ENCODE assay signal across 8 cellular contexts in the genomic region with DNA sequence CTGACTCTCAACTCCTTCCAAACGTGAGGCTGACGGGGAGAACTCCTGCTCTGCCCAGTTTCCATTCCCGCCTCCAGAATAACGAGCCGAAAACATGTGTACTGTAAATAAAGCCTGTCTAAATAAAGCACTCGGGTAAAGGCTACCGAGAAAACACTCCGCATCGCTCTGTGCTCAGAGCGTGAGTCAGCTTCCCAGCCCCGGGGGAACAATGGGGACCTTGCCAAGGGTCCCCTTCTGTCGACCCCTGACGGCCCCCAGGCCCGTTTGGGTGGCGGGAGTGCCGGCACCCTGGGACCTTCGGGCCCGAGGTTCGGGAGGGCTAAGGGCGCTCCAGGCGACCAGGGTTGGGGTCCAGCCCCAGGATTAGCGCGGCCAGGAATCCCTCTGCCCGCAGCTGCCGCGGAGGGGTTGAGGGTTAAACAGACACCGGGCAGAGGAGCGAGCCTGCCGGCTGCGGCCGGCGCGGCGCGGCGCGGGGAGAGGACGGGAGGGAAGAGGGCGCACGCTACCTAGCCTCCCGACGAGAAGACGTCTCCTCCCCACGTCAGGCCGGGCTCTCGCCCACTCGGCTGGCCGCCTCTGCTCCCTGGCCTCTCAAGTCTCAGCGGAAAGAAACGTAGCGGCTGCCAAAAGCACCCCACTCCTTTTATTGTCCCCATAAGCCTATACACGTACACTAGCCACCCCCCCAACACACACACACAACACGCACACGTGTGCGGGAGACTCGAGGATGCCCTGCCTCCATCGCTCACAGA.
DNase-seq lines count a peak whose midpoint lies in the region; ATAC-seq lines count a peak whose summit lies in the region.

No MANE protein-coding gene starts in this region.

- H3K36me3 ChIP-seq in ES-I3 (ENCODE audit: insufficient read depth, low read length) (no peaks in the 10 kb centered on the region), skeletal muscle tissue (ENCODE audit: control insufficient read depth in 3 of 3, insufficient read depth in 3 of 3, low read length in 3 of 3) (no peaks in the 10 kb centered on the region)

- H3K27ac ChIP-seq in right cardiac atrium (ENCODE audit: low read length), result peak overlapping the region; percentile 96
- peak overlapping the region; percentile 97 for H3K27ac ChIP-seq in skeletal muscle tissue (ENCODE audit: low read depth, low read length)

- H3K4me1 ChIP-seq in ES-I3 (ENCODE audit: insufficient read depth, low read length) (0 out of 2 replicates have a peak, but pooled peaks cover 5% of the 10 kb centered on the region), right cardiac atrium (ENCODE audit: control insufficient read depth, insufficient read depth, low read length) (peaks cover 8% of the 10 kb centered on the region), skeletal muscle tissue (ENCODE audit: control insufficient read depth in 3 of 3, insufficient read depth in 3 of 3, low read length in 3 of 3) (peaks cover 16 to 35% (median 28%) of the 10 kb centered on the region in 3 donors)

- H3K27me3 ChIP-seq in right cardiac atrium (ENCODE audit: control insufficient read depth, insufficient read depth), result no peaks in the 10 kb centered on the region
- H3K27me3 ChIP-seq in skeletal muscle tissue (ENCODE audit: control insufficient read depth in 3 of 3, insufficient read depth in 3 of 3, low read length in 3 of 3), result peaks cover 0 to 29% (median 0%) of the 10 kb centered on the region in 3 donors

- peak overlapping the region; percentile 44; the same call in 1 of the 2 replicates for H3K9ac ChIP-seq in ES-I3 (ENCODE audit: low read depth, low read length)
- peak overlapping the region; percentile 57 to 83 (median 81) for H3K9ac ChIP-seq in skeletal muscle tissue (ENCODE audit: low read depth in 1 of 3, low read length in 3 of 3)

- no peak overlapping the region for H3K4me3 ChIP-seq in right cardiac atrium (ENCODE audit: low read length)
- H3K4me3 ChIP-seq in skeletal muscle tissue (ENCODE audit: low read length in 3 of 3), result peak overlapping the region; percentile 51 to 63 (median 62)

- DNase-seq in activated naive CD4-positive, alpha-beta T cell treated with anti-CD3 and anti-CD28 coated beads, Interleukin-2, amount 50 U/mL, for 16 hours, result peak; percentile 20
- DNase-seq in right cardiac atrium (peak; percentile 37 to 79 (median 63)), AML-193 (lab: John Stamatoyannopoulos, UW) (no peak)

- intact Hi-C loops in right cardiac atrium (cut with DNase I), result loop anchor here in 3 of 4 donors (5.0 to 10.0 kb wide), 4 partner anchors 83 to 195 kb away; a partner anchor contains a TSS

- H3K9me3 ChIP-seq in ES-I3 (ENCODE audit: control insufficient read depth, insufficient read depth, low read length) (no peaks in the 10 kb centered on the region; the same call in 1 of the 2 replicates), right cardiac atrium (ENCODE audit: control insufficient read depth, low read length) (no peaks in the 10 kb centered on the region), skeletal muscle tissue (ENCODE audit: control insufficient read depth in 3 of 3, low read length in 3 of 3) (no peaks in the 10 kb centered on the region)

- ATAC-seq in HG03565 (IDR thresholded peaks at IDR 0.05; ENCODE audit: unreplicated experiment) (peak; percentile 9), right cardiac atrium (no peak), HG03025 (IDR thresholded peaks at IDR 0.05; ENCODE audit: low FRiP score, unreplicated experiment) (no peak), GM19328 (IDR thresholded peaks at IDR 0.05; ENCODE audit: unreplicated experiment) (no peak)

- 18% methylated on average over 57 of the region's 57 CpGs for WGBS in right cardiac atrium

Comparison
In these comparisons a context has a peak if more than half of its experiments do, and no peak if none do; other contexts are left out.
1. DNase-seq: peak in activated naive CD4-positive, alpha-beta T cell treated with anti-CD3 and anti-CD28 coated beads, Interleukin-2, amount 50 U/mL, for 16 hours (single experiment) and right cardiac atrium (3 of 3); none in AML-193 (0 of 2).